In genomic region chr10:32146166-32146565, GRCh38 we compare ENCODE assay signal across 35 cellular contexts.
"Had no signal": no experiment of that assay in that cellular context is flagged by ENCODE, and none has a peak within 500 bp of the region (broad histone marks: within the 10 kb centered on the region; RNA-seq: fewer than 3 reads in every experiment).

No MANE protein-coding gene starts in this region.

- H3K36me3 ChIP-seq: MG63 had no signal

- DNase-seq: Karpas-422, Kasumi-1, MG63, MM.1S, MV-4-11, NCI-H1048, NCI-H1092, NCI-H1092 treated with DMSO at 0.1 percent for 48 hours, NCI-H1105, NCI-H1105 treated with DMSO at 0.1 percent for 48 hours, NCI-H1417, NCI-H1417 treated with DMSO at 0.1 percent for 48 hours, NCI-H1436, NCI-H1436 treated with DMSO at 0.1 percent for 48 hours, NCI-H146, NCI-H1694, NCI-H1694 treated with DMSO at 0.1 percent for 48 hours, NCI-H187, NCI-H187 treated with DMSO at 0.1 percent for 48 hours, NCI-H1930, NCI-H2029, NCI-H2029 treated with DMSO at 0.1 percent for 48 hours, NCI-H2081, NCI-H2081 treated with DMSO at 0.1 percent for 48 hours, NCI-H2107, NCI-H2171, NCI-H2171 treated with DMSO at 0.1 percent for 48 hours, NCI-H2227 treated with DMSO at 0.1 percent for 48 hours, NCI-H226, NCI-H345, NCI-H446, NCI-H446 treated with DMSO at 0.1 percent for 48 hours, NCI-H510A, NCI-H510A treated with DMSO at 0.1 percent for 48 hours had no signal

- H3K27me3 ChIP-seq: MG63 had no signal

- H3K9ac ChIP-seq: KMS-11 had no signal

- H3K4me2 ChIP-seq: KMS-11 had no signal

- H3K27ac ChIP-seq: KMS-11 had no signal

- H3K9me3 ChIP-seq: MG63 had no signal

- H3K4me3 ChIP-seq: MG63 had no signal
